1 cellular context compared by ENCODE assay signal in the genomic region with DNA sequence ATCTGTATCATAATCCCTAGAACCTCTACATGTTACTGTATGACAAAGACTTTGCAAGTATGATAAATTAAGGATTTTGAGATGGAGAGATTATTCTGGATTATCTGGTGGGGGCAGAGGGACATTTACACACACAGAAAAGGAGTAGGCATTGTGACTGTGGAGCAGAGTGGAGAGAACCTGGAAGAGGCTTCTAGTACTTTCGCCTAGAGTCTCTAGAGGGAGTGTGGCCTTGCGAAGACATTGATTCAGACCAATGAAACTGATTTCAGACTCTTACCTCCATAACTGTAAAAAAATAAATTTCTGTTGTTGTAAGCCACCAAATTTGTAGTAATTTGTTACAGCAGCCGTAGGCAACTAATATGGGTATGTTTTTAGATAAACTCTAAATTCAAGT.
TF ChIP-seq lines count a peak whose summit lies in the region.

No MANE protein-coding gene starts in this region.

TF ChIP-seq in GM12878, 131 proteins besides CTCF, POLR2A, EP300 and RAD21:
- TF ChIP-seq ZNF622 (IDR thresholded peaks at IDR 0.05), result no peak
- no peak for TF ChIP-seq BACH1 (IDR thresholded peaks at IDR 0.05; ENCODE audit: borderline replicate concordance)
- no peak for TF ChIP-seq ZNF217 (IDR thresholded peaks at IDR 0.05)
- no peak for TF ChIP-seq NFIC (IDR thresholded peaks at IDR 0.05; ENCODE audit: low read depth, low read length)
- TF ChIP-seq RFX5 (IDR thresholded peaks at IDR 0.05; ENCODE audit: low read depth, low read length), result no peak
- no peak for TF ChIP-seq MTA2 (IDR thresholded peaks at IDR 0.05; ENCODE audit: low read depth)
- no peak for TF ChIP-seq IKZF1 (conservative IDR thresholded peaks at IDR 0.05)
- TF ChIP-seq KLF5 (IDR thresholded peaks at IDR 0.05; ENCODE audit: partially characterized antibody), result no peak
- TF ChIP-seq ZNF274 (IDR thresholded peaks at IDR 0.05; ENCODE audit: insufficient read depth, insufficient read length), result no peak
- no peak for TF ChIP-seq ASH2L (IDR thresholded peaks at IDR 0.05; ENCODE audit: borderline replicate concordance, low read depth)
- TF ChIP-seq SMARCA5 (IDR thresholded peaks at IDR 0.05), result no peak
- TF ChIP-seq, protein P1, sequence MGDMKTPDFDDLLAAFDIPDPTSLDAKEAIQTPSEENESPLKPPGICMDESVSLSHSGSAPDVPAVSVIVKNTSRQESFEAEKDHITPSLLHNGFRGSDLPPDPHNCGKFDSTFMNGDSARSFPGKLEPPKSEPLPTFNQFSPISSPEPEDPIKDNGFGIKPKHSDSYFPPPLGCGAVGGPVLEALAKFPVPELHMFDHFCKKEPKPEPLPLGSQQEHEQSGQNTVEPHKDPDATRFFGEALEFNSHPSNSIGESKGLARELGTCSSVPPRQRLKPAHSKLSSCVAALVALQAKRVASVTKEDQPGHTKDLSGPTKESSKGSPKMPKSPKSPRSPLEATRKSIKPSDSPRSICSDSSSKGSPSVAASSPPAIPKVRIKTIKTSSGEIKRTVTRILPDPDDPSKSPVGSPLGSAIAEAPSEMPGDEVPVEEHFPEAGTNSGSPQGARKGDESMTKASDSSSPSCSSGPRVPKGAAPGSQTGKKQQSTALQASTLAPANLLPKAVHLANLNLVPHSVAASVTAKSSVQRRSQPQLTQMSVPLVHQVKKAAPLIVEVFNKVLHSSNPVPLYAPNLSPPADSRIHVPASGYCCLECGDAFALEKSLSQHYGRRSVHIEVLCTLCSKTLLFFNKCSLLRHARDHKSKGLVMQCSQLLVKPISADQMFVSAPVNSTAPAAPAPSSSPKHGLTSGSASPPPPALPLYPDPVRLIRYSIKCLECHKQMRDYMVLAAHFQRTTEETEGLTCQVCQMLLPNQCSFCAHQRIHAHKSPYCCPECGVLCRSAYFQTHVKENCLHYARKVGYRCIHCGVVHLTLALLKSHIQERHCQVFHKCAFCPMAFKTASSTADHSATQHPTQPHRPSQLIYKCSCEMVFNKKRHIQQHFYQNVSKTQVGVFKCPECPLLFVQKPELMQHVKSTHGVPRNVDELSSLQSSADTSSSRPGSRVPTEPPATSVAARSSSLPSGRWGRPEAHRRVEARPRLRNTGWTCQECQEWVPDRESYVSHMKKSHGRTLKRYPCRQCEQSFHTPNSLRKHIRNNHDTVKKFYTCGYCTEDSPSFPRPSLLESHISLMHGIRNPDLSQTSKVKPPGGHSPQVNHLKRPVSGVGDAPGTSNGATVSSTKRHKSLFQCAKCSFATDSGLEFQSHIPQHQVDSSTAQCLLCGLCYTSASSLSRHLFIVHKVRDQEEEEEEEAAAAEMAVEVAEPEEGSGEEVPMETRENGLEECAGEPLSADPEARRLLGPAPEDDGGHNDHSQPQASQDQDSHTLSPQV (IDR thresholded peaks at IDR 0.05), result no peak
- TF ChIP-seq RELA (IDR thresholded peaks at IDR 0.05; ENCODE audit: borderline replicate concordance, partially characterized antibody), result no peak
- TF ChIP-seq NFYA (IDR thresholded peaks at IDR 0.05; ENCODE audit: borderline replicate concordance, low read depth, low read length), result no peak
